Comparison of ENCODE assay signal across 9 cellular contexts in the genomic region with DNA sequence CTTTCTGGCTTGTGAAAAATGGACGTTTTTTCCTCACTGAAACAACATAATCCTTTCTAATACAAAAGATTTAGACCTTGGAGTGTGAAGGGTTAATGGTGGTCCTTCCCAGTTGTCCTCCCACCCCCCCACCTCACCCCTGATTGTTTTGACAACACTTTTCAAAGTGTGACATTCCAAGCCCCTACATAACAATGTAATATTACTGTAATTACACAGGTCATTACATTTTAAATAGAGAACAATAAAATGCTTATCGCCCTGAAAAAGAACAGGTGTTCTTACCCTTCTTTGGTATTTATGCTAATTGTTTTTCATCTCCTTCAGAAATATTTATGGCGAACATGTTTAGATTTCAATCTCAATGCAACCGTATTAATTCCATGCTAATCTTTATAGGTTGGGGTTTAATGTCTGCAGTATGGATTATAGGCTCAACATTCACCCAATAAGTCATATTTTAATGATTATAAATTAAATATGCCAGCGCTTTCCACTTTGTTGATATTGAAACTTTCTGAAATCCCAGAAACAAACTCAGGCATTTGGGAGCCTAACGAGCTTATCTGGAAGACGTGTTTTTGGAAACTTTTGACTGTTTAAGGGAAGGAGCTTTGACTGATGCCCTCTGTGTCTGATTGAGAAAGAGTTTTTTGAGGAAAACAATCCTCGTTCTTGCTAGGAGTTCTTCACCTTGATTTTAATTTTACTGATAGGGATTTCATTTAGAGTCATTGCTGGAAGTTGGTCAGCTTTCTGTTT. TPM values are rescaled to one million over a fixed set of nuclear protein-coding genes. Genes with fewer than 3 reads are reported as not detected.
A peak's percentile ranks its signal among the peaks of the same experiment; 100 is the strongest.
DNase-seq lines count a peak whose midpoint lies in the region; ATAC-seq and TF ChIP-seq lines count a peak whose summit lies in the region.
"Had no signal": no experiment of that assay in that cellular context is flagged by ENCODE, and none has a peak within 500 bp of the region (broad histone marks: within the 10 kb centered on the region; RNA-seq: fewer than 3 reads in every experiment).

No MANE protein-coding gene starts in this region.

- peak overlapping the region; percentile 97 for H3K4me3 ChIP-seq in cardiac muscle cell
- peak overlapping the region; percentile 3 for H3K4me3 ChIP-seq in ectodermal cell (ENCODE audit: insufficient read depth, low read depth, low read length)
- peak overlapping the region; percentile 7 for H3K4me3 ChIP-seq in mucosa of descending colon
- peak overlapping the region; percentile 12 for H3K4me3 ChIP-seq in upper lobe of right lung

- H3K9me3 ChIP-seq in cardiac muscle cell (ENCODE audit: low read depth), result no peaks in the 10 kb centered on the region
- H3K9me3 ChIP-seq in ectodermal cell (ENCODE audit: control insufficient read depth, low read length), result no peaks in the 10 kb centered on the region
- no peaks in the 10 kb centered on the region for H3K9me3 ChIP-seq in mucosa of descending colon
- no peaks in the 10 kb centered on the region for H3K9me3 ChIP-seq in upper lobe of right lung

- peaks cover 84% of the 10 kb centered on the region for H3K27me3 Mint-ChIP-seq in T-helper 2 cell treated with Interferon-gamma antibody and Interleukin-4, amounts not matched to agents 5 μg/mL and 100 μg/mL, for 36 hours (ENCODE audit: low read depth)

- intact Hi-C loops in cardiac septum (cut with DNase I) (loop anchor here (5.0 kb wide), 3 partner anchors 97 to 172 kb away; no protein-coding TSS in a partner anchor), mucosa of descending colon (cut with DNase I, micrococcal nuclease) (loop anchor here (5.0 to 10.0 kb wide), 2 partner anchors 137 to 180 kb away; no protein-coding TSS in a partner anchor), upper lobe of right lung (cut with DNase I) (no loop called here)

- H3K36me3 ChIP-seq in cardiac muscle cell (no peaks in the 10 kb centered on the region), ectodermal cell (ENCODE audit: control insufficient read depth, insufficient read depth, low read length) (no peaks in the 10 kb centered on the region), mucosa of descending colon (ENCODE audit: low read depth) (no peaks in the 10 kb centered on the region), upper lobe of right lung (no peaks in the 10 kb centered on the region)

- H3K27me3 ChIP-seq in cardiac muscle cell, result no peaks in the 10 kb centered on the region
- H3K27me3 ChIP-seq in ectodermal cell (ENCODE audit: control insufficient read depth, insufficient read depth, low read length, poor library complexity, severe bottlenecking), result no peaks in the 10 kb centered on the region
- H3K27me3 ChIP-seq in upper lobe of right lung, result no peaks in the 10 kb centered on the region

- TF ChIP-seq CTCF in cardiac muscle cell (IDR thresholded peaks at IDR 0.05; ENCODE audit: low read depth, low read length) (no peak), mucosa of descending colon (IDR thresholded peaks at IDR 0.05) (no peak), upper lobe of right lung (IDR thresholded peaks at IDR 0.05) (no peak)

- H3K9me3 Mint-ChIP-seq in T-helper 2 cell treated with Interferon-gamma antibody and Interleukin-4, amounts not matched to agents 5 μg/mL and 100 μg/mL, for 36 hours, result no peaks in the 10 kb centered on the region

- ATAC-seq in mucosa of descending colon (no peak), upper lobe of right lung (no peak)

- no peak overlapping the region for H3K4me3 Mint-ChIP-seq in T-helper 2 cell treated with Interferon-gamma antibody and Interleukin-4, amounts not matched to agents 5 μg/mL and 100 μg/mL, for 36 hours

- H3K27ac ChIP-seq in cardiac muscle cell (peak overlapping the region; percentile 64), ectodermal cell (ENCODE audit: insufficient read depth, low read depth, low read length, poor library complexity, severe bottlenecking) (peak overlapping the region; percentile 46), upper lobe of right lung (peak overlapping the region; percentile 56)

- DNase-seq in cardiac muscle cell (ENCODE audit: low read depth in 1 of 2, low spot score in 1 of 2) (no peak), cardiac septum (ENCODE audit: low spot score) (no peak), mucosa of descending colon (no peak), upper lobe of right lung (no peak), AG08395 (ENCODE audit: low spot score) (no peak), NCI-H2227 (lab: John Stamatoyannopoulos, UW; ENCODE audit: unreplicated experiment) (no peak)
- DNase-seq in T-helper 2 cell treated with Interferon-gamma antibody and Interleukin-4, amounts not matched to agents 5 μg/mL and 100 μg/mL, for 36 hours (ENCODE audit: low spot score), result no peak
- DNase-seq: NCI-H2081 had no signal

- H3K4me1 Mint-ChIP-seq in T-helper 2 cell treated with Interferon-gamma antibody and Interleukin-4, amounts not matched to agents 5 μg/mL and 100 μg/mL, for 36 hours (ENCODE audit: low read depth), result peaks cover 12% of the 10 kb centered on the region

- H3K36me3 Mint-ChIP-seq in T-helper 2 cell treated with Interferon-gamma antibody and Interleukin-4, amounts not matched to agents 5 μg/mL and 100 μg/mL, for 36 hours (ENCODE audit: low read depth), result no peaks in the 10 kb centered on the region

- H3K4me1 ChIP-seq in cardiac muscle cell (ENCODE audit: low read depth) (peaks cover 63% of the 10 kb centered on the region), ectodermal cell (ENCODE audit: control insufficient read depth, insufficient read depth, low read length) (peaks cover 57% of the 10 kb centered on the region), mucosa of descending colon (ENCODE audit: low read depth) (peaks cover 47% of the 10 kb centered on the region), upper lobe of right lung (peaks cover 47% of the 10 kb centered on the region)

- WGBS in ectodermal cell, 2 experiments, result 5 to 8% methylated on average over 4 to 7 of the region's 8 CpGs

- H3K27ac Mint-ChIP-seq in T-helper 2 cell treated with Interferon-gamma antibody and Interleukin-4, amounts not matched to agents 5 μg/mL and 100 μg/mL, for 36 hours, result no peak overlapping the region

RNA-seq across cellular contexts. Expression of gene TCF7L2, which starts 5.1 kb away (rescaled TPM):
- total RNA-seq in cardiac muscle cell, result 12.9 and 33.7 TPM in 2 replicates
- polyA plus RNA-seq in cardiac muscle cell, result 27.5 and 40.3 TPM in 2 replicates
- 11.7 TPM for total RNA-seq in cardiac septum
- polyA plus RNA-seq in ectodermal cell (2013, experiment 1 of 4), result 39.7 TPM
- 32.4 TPM for polyA plus RNA-seq in ectodermal cell (2013, experiment 2 of 4)
- polyA plus RNA-seq in ectodermal cell (2013, experiment 3 of 4), result 31.4 TPM
- polyA plus RNA-seq in ectodermal cell (2013, experiment 4 of 4), result 26.3 TPM
- 100 to 1,000 TPM in 2 of 3 donors, 10 to 100 TPM in 1; 99.6 to 182 (median 102) TPM for total RNA-seq in mucosa of descending colon
- 47.4 TPM for total RNA-seq in upper lobe of right lung

Comparison
In these comparisons a context has a peak if more than half of its experiments do, and no peak if none do; other contexts are left out.
1. H3K4me3 ChIP-seq: peak in every context shown above with its lines; median percentile 97 in cardiac muscle cell; 12 in upper lobe of right lung; 7 in mucosa of descending colon; 3 in ectodermal cell.